ENCODE assay signal across 24 cellular contexts in genomic region chr1:52814465-52814864, GRCh38. TPM values are rescaled to one million over a fixed set of nuclear protein-coding genes. Genes with fewer than 3 reads are reported as not detected.
A peak's percentile ranks its signal among the peaks of the same experiment; 100 is the strongest.
DNase-seq lines count a peak whose midpoint lies in the region; ATAC-seq, FAIRE-seq and TF ChIP-seq lines count a peak whose summit lies in the region.
"Had no signal": no experiment of that assay in that cellular context is flagged by ENCODE, and none has a peak within 500 bp of the region (broad histone marks: within the 10 kb centered on the region; RNA-seq: fewer than 3 reads in every experiment).

No MANE protein-coding gene starts in this region.

- no peak overlapping the region for H3K9ac ChIP-seq in HCT116 (ENCODE audit: low read length)
- H3K9ac ChIP-seq in astrocyte (ENCODE audit: low read length) = no peak overlapping the region
- no peak overlapping the region for H3K9ac ChIP-seq in mesendoderm (ENCODE audit: low read length)

- H3K4me1 ChIP-seq in HCT116 (ENCODE audit: control insufficient read depth in 1 of 2, insufficient read depth in 2 of 2, low read length in 2 of 2) (no peaks in the 10 kb centered on the region), astrocyte (ENCODE audit: insufficient read depth, low read length) (no peaks in the 10 kb centered on the region), foreskin keratinocyte (peaks cover 7% of the 10 kb centered on the region), mesendoderm (ENCODE audit: control insufficient read depth, low read depth, low read length) (no peaks in the 10 kb centered on the region)
- H3K4me1 ChIP-seq: SJCRH30, transverse colon had no signal

- H3K9me2 ChIP-seq in HCT116 (ENCODE audit: insufficient read depth) = no peaks in the 10 kb centered on the region

- H2AFZ ChIP-seq in HCT116 (ENCODE audit: low read depth, low read length, poor library complexity, severe bottlenecking) = no peak overlapping the region
- H2AFZ ChIP-seq in astrocyte (ENCODE audit: low read depth, low read length) = no peak overlapping the region

- H3K27ac Mint-ChIP-seq in astrocyte (ENCODE audit: unreplicated experiment) = no peak overlapping the region
- H3K27ac Mint-ChIP-seq in activated naive CD8-positive, alpha-beta T cell treated with anti-CD3 and anti-CD28 coated beads for 36 hours = no peak overlapping the region
- H3K27ac Mint-ChIP-seq: activated naive CD8-positive, alpha-beta T cell treated with anti-CD3 and anti-CD28 coated beads, Interleukin-2, amount 50 U/mL, for 24 hours; CD4-positive, CD25-positive, alpha-beta regulatory T cell; T-helper 1 cell treated with Interleukin-12 subunit alpha and Interleukin-12 subunit beta and Interleukin-4 antibody, amounts not matched to agents 30 μg/mL and 1 μg/mL, for 36 hours had no signal

- no peak for TF ChIP-seq RAD21 in HCT116 (IDR thresholded peaks at IDR 0.05; ENCODE audit: low read depth)

- TF ChIP-seq CTCF in HCT116 (IDR thresholded peaks at IDR 0.05 in 2 of 3, conservative IDR thresholded peaks at IDR 0.05 in 1 of 3; ENCODE audit: borderline replicate concordance in 1 of 3, insufficient read depth in 1 of 3, low read depth in 2 of 3, low read length in 2 of 3) = no peak
- no peak for TF ChIP-seq CTCF in astrocyte (IDR thresholded peaks at IDR 0.05; ENCODE audit: insufficient read depth, low read depth, low read length)
- no peak for TF ChIP-seq CTCF in foreskin keratinocyte (conservative IDR thresholded peaks at IDR 0.05)

- no peak overlapping the region for H2AK5ac ChIP-seq in mesendoderm (ENCODE audit: low read length)

- H3K36me3 ChIP-seq in HCT116 (ENCODE audit: control insufficient read depth in 1 of 2, insufficient read depth in 2 of 2, low read length in 2 of 2) (peaks cover 0 to 2% of the 10 kb centered on the region in 2 experiments; a peak in 1 of 4 replicates), astrocyte (ENCODE audit: insufficient read depth, low read length) (peaks cover 6% of the 10 kb centered on the region), mesendoderm (ENCODE audit: control insufficient read depth, insufficient read depth, low read length) (no peaks in the 10 kb centered on the region)

- no peaks in the 10 kb centered on the region for H3K79me1 ChIP-seq in mesendoderm (ENCODE audit: low read length)

- DNase-seq in HCT116 (ENCODE audit: low read depth, low spot score) = peak; percentile 8
- peak; percentile 11 for DNase-seq in astrocyte (ENCODE audit: low read depth)
- DNase-seq in foreskin keratinocyte = peak; percentile 63 to 78
- DNase-seq in mesendoderm = peak; percentile 25
- DNase-seq in caudate nucleus (lab: John Stamatoyannopoulos, UW) = no peak
- no peak for DNase-seq in NCI-H2081 treated with DMSO at 0.1 percent for 48 hours (lab: John Stamatoyannopoulos, UW)
- no peak for DNase-seq in urothelium cell line (ENCODE audit: low spot score)
- no peak for DNase-seq in activated naive CD8-positive, alpha-beta T cell treated with anti-CD3 and anti-CD28 coated beads for 36 hours
- DNase-seq: activated CD4-positive, alpha-beta T cell treated with anti-CD3 and anti-CD28 coated beads, Interleukin-2, amount 50 U/mL, for 1 hour; activated effector memory CD4-positive, alpha-beta T cell treated with Interleukin-2 at 50 U/mL for 16 hours; activated naive CD8-positive, alpha-beta T cell treated with anti-CD3 and anti-CD28 coated beads, Interleukin-2, amount 50 U/mL, for 24 hours; CD4-positive, CD25-positive, alpha-beta regulatory T cell; DMS79 treated with DMSO at 0.1 percent for 48 hours; NCI-H187; NCI-H446; SJCRH30; stimulated activated CD4-positive, alpha-beta T cell treated with anti-CD3 and anti-CD28 coated beads, Interleukin-4, amount 100 ng/mL, for 4 hours; stimulated activated naive CD8-positive, alpha-beta T cell treated with anti-CD3 and anti-CD28 coated beads, Interleukin-15, amount 100 ng/mL, for 72 hours; transverse colon had no signal

- H3K4ac ChIP-seq in mesendoderm (ENCODE audit: low read depth, low read length) = no peak overlapping the region

- H3K23ac ChIP-seq in mesendoderm (ENCODE audit: low read length) = no peak overlapping the region

- no peaks in the 10 kb centered on the region for H3K9me3 Mint-ChIP-seq in astrocyte (ENCODE audit: unreplicated experiment)
- H3K9me3 Mint-ChIP-seq in activated naive CD8-positive, alpha-beta T cell treated with anti-CD3 and anti-CD28 coated beads for 36 hours = no peaks in the 10 kb centered on the region
- H3K9me3 Mint-ChIP-seq: activated naive CD8-positive, alpha-beta T cell treated with anti-CD3 and anti-CD28 coated beads, Interleukin-2, amount 50 U/mL, for 24 hours; CD4-positive, CD25-positive, alpha-beta regulatory T cell; stimulated activated naive CD8-positive, alpha-beta T cell treated with anti-CD3 and anti-CD28 coated beads, Interleukin-15, amount 100 ng/mL, for 72 hours; T-helper 1 cell treated with Interleukin-12 subunit alpha and Interleukin-12 subunit beta and Interleukin-4 antibody, amounts not matched to agents 30 μg/mL and 1 μg/mL, for 36 hours had no signal

- POLR2A ChIA-PET in HCT116 (lab: Charles Lee) = no interaction called here

- H2BK5ac ChIP-seq in mesendoderm (ENCODE audit: low read length) = no peak overlapping the region

- H2BK15ac ChIP-seq in mesendoderm (replicated peaks; ENCODE audit: low read depth) = no peak overlapping the region

- no peaks in the 10 kb centered on the region for H3K27me3 Mint-ChIP-seq in astrocyte (ENCODE audit: low read depth, unreplicated experiment)
- H3K27me3 Mint-ChIP-seq in activated naive CD8-positive, alpha-beta T cell treated with anti-CD3 and anti-CD28 coated beads for 36 hours = no peaks in the 10 kb centered on the region
- H3K27me3 Mint-ChIP-seq: activated naive CD8-positive, alpha-beta T cell treated with anti-CD3 and anti-CD28 coated beads, Interleukin-2, amount 50 U/mL, for 24 hours; CD4-positive, CD25-positive, alpha-beta regulatory T cell; stimulated activated naive CD8-positive, alpha-beta T cell treated with anti-CD3 and anti-CD28 coated beads, Interleukin-15, amount 100 ng/mL, for 72 hours had no signal

- H3K4me3 Mint-ChIP-seq in astrocyte (ENCODE audit: unreplicated experiment) = no peak overlapping the region
- H3K4me3 Mint-ChIP-seq in activated naive CD8-positive, alpha-beta T cell treated with anti-CD3 and anti-CD28 coated beads for 36 hours = no peak overlapping the region
- H3K4me3 Mint-ChIP-seq: activated naive CD8-positive, alpha-beta T cell treated with anti-CD3 and anti-CD28 coated beads, Interleukin-2, amount 50 U/mL, for 24 hours; CD4-positive, CD25-positive, alpha-beta regulatory T cell; stimulated activated naive CD8-positive, alpha-beta T cell treated with anti-CD3 and anti-CD28 coated beads, Interleukin-15, amount 100 ng/mL, for 72 hours; T-helper 1 cell treated with Interleukin-12 subunit alpha and Interleukin-12 subunit beta and Interleukin-4 antibody, amounts not matched to agents 30 μg/mL and 1 μg/mL, for 36 hours had no signal

- H3K79me2 ChIP-seq in HCT116 (ENCODE audit: insufficient read depth, low read length) (no peaks in the 10 kb centered on the region), astrocyte (ENCODE audit: insufficient read depth, low read length) (no peaks in the 10 kb centered on the region), mesendoderm (ENCODE audit: control insufficient read depth, insufficient read depth, low read length) (no peaks in the 10 kb centered on the region)

- TF ChIP-seq POLR2A in HCT116 (IDR thresholded peaks at IDR 0.05; ENCODE audit: borderline replicate concordance, extremely low read depth, insufficient read depth, insufficient read length) = no peak

- no peak overlapping the region for H4K8ac ChIP-seq in mesendoderm (ENCODE audit: low read depth, low read length)

- FAIRE-seq in astrocyte (lab: Jason Lieb, UNC) (no peak), urothelium cell line (lab: Jason Lieb, UNC) (no peak)

- RAD21 ChIA-PET in HCT116 (lab: Charles Lee; ENCODE audit: low non-redundant PET in 1 of 2, low total read pairs in 2 of 2, uncharacterized antibody in 2 of 2, unreplicated experiment in 2 of 2) = no interaction called here

- H4K5ac ChIP-seq in mesendoderm (ENCODE audit: low read length) = no peak overlapping the region

- H3K27ac ChIP-seq in HCT116 (ENCODE audit: low read depth, low read length) (no peak overlapping the region), astrocyte (ENCODE audit: low read depth, low read length) (no peak overlapping the region), foreskin keratinocyte (no peak overlapping the region), mesendoderm (ENCODE audit: low read depth, low read length) (no peak overlapping the region), caudate nucleus (ENCODE audit: low read depth, low read length) (no peak overlapping the region)
- H3K27ac ChIP-seq: HL-60, neutrophil, SJCRH30, transverse colon had no signal

- CTCF ChIA-PET in HCT116 (lab: Charles Lee) = no interaction called here

- no peaks in the 10 kb centered on the region for H4K20me1 ChIP-seq in HCT116 (ENCODE audit: insufficient read depth)
- H4K20me1 ChIP-seq in astrocyte (ENCODE audit: insufficient read depth, low read length) = no peaks in the 10 kb centered on the region

- H3K9me3 ChIP-seq in HCT116 (ENCODE audit: control insufficient read depth in 1 of 2, insufficient read depth in 1 of 2, low read depth in 1 of 2, low read length in 2 of 2) (no peaks in the 10 kb centered on the region), astrocyte (ENCODE audit: insufficient read depth, low read depth, low read length) (no peaks in the 10 kb centered on the region)
- H3K9me3 ChIP-seq: neutrophil, SJCRH30, transverse colon had no signal

- peaks cover 6% of the 10 kb centered on the region for H3K36me3 Mint-ChIP-seq in astrocyte (ENCODE audit: low read depth, unreplicated experiment)
- peaks cover 1% of the 10 kb centered on the region for H3K36me3 Mint-ChIP-seq in activated naive CD8-positive, alpha-beta T cell treated with anti-CD3 and anti-CD28 coated beads for 36 hours

- intact Hi-C loops in HCT116 (cut with micrococcal nuclease) = no loop called here

- H2BK120ac ChIP-seq in mesendoderm (ENCODE audit: low read depth, low read length) = no peak overlapping the region

- no peak overlapping the region for H3K18ac ChIP-seq in mesendoderm (ENCODE audit: low read length)

- BruUV-seq in HCT116 (replicated peaks; lab: Mats Ljungman, UMichigan) = no TSS peak

- H3K27me3 ChIP-seq in HCT116 (ENCODE audit: insufficient read depth, low read length) (no peaks in the 10 kb centered on the region), astrocyte (ENCODE audit: insufficient read depth, low read length) (no peaks in the 10 kb centered on the region), foreskin keratinocyte (no peaks in the 10 kb centered on the region), mesendoderm (ENCODE audit: insufficient read depth, low read length, poor library complexity) (no peaks in the 10 kb centered on the region)
- H3K27me3 ChIP-seq: neutrophil, SJCRH30, transverse colon had no signal

- WGBS in mesendoderm (ENCODE audit: extremely low coverage, insufficient coverage, low lambda C conversion rate) = no CpG with 5 or more reads among the region's 2 CpGs

- ATAC-seq in HCT116 (0 out of 2 replicates have a peak, but pooled peaks have one; percentile 20), foreskin keratinocyte (peak; percentile 53)
- ATAC-seq: activated naive CD8-positive, alpha-beta T cell treated with anti-CD3 and anti-CD28 coated beads, Interleukin-2, amount 50 U/mL, for 24 hours; esophagus mucosa; Panc1; stimulated activated naive CD8-positive, alpha-beta T cell treated with anti-CD3 and anti-CD28 coated beads, Interleukin-15, amount 100 ng/mL, for 72 hours had no signal

- H3K4me3 ChIP-seq in HCT116 (replicated peaks in 1 of 2; ENCODE audit: low read depth in 1 of 2, low read length in 2 of 2) (no peak overlapping the region), astrocyte (ENCODE audit: insufficient read depth, low read depth, low read length) (no peak overlapping the region), mesendoderm (ENCODE audit: low read length) (no peak overlapping the region)
- H3K4me3 ChIP-seq: SJCRH30, transverse colon had no signal

- H3K56ac ChIP-seq in mesendoderm (ENCODE audit: low read length) = no peak overlapping the region

- peaks cover 6% of the 10 kb centered on the region for H3K4me1 Mint-ChIP-seq in astrocyte (ENCODE audit: low read depth, unreplicated experiment)
- H3K4me1 Mint-ChIP-seq in activated naive CD8-positive, alpha-beta T cell treated with anti-CD3 and anti-CD28 coated beads for 36 hours = no peaks in the 10 kb centered on the region
- H3K4me1 Mint-ChIP-seq: activated naive CD8-positive, alpha-beta T cell treated with anti-CD3 and anti-CD28 coated beads, Interleukin-2, amount 50 U/mL, for 24 hours; CD4-positive, CD25-positive, alpha-beta regulatory T cell; stimulated activated naive CD8-positive, alpha-beta T cell treated with anti-CD3 and anti-CD28 coated beads, Interleukin-15, amount 100 ng/mL, for 72 hours had no signal

- no peak overlapping the region for H3K4me2 ChIP-seq in HCT116 (ENCODE audit: low read length)
- H3K4me2 ChIP-seq in astrocyte (ENCODE audit: low read length) = no peak overlapping the region
- H3K4me2 ChIP-seq in mesendoderm (ENCODE audit: low read length) = no peak overlapping the region

RNA-seq across cellular contexts. Expression of gene ZYG11A, which starts 28.1 kb away (rescaled TPM):
- total RNA-seq in HCT116 (2021; ENCODE audit: unreplicated experiment) (0.05 TPM), astrocyte (0.24 and 0.30 TPM in 2 replicates), foreskin keratinocyte (2.5 and 2.8 TPM in 2 replicates)
- 0.01 TPM in 1 of 2 replicates, not detected in the other for polyA plus RNA-seq in HCT116 (2012)
- polyA plus RNA-seq in foreskin keratinocyte = 0.78 and 0.89 TPM in 2 replicates
- 0.45 TPM for polyA plus RNA-seq in mesendoderm (2013, experiment 1 of 2)
- 0.34 TPM for polyA plus RNA-seq in mesendoderm (2013, experiment 2 of 2)
- under 1 TPM; 0.19 to 0.20 TPM for total RNA-seq in activated naive CD8-positive, alpha-beta T cell treated with anti-CD3 and anti-CD28 coated beads for 36 hours
- polyA plus RNA-seq: CD4-positive, CD25-positive, alpha-beta regulatory T cell had no signal

Comparison
In these comparisons a context has a peak if more than half of its experiments do, and no peak if none do; other contexts are left out.
1. DNase-seq: peak in HCT116 (single experiment), astrocyte (single experiment), foreskin keratinocyte (2 of 2) and mesendoderm (single experiment); none in caudate nucleus (0 of 61), NCI-H2081 treated with DMSO at 0.1 percent for 48 hours (single experiment), urothelium cell line (single experiment) and activated naive CD8-positive, alpha-beta T cell treated with anti-CD3 and anti-CD28 coated beads for 36 hours (single experiment).